17 cellular contexts compared by ENCODE assay signal in the genomic region with DNA sequence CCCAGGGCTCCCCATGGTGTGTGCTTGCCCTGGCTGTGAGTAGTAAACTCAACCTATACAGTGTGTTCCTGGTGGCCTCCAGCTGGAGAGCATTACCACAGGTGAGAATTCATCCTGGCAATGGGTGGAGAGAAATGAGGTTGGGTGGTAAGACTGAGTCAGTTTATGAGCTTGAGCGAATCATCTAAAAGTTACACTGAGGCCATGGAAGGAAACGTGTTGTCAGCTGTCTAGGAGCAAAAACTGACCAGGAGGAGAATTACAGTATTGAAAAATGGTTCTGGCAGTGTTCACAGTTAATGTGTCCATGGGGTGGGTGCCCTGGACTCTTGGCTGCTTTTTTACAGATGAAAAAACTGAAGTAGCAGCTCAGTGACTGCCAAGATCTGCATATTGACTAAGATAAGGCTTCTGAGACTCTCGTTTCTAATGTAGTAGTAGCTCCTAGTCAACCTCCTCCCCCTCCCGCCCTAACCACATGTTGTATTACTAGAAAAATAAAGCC.
DNase-seq lines count a peak whose midpoint lies in the region; ATAC-seq, FAIRE-seq and TF ChIP-seq lines count a peak whose summit lies in the region.
"Had no signal": no experiment of that assay in that cellular context is flagged by ENCODE, and none has a peak within 500 bp of the region (broad histone marks: within the 10 kb centered on the region; RNA-seq: fewer than 3 reads in every experiment).

No MANE protein-coding gene starts in this region.

- H3K27me3 ChIP-seq in keratinocyte (ENCODE audit: control insufficient read depth, extremely low read depth, insufficient read depth, low read length): no peaks in the 10 kb centered on the region
- no peaks in the 10 kb centered on the region for H3K27me3 ChIP-seq in CD8-positive, alpha-beta memory T cell (ENCODE audit: insufficient read depth, low read length, poor library complexity, severe bottlenecking)
- H3K27me3 ChIP-seq: dorsolateral prefrontal cortex, heart left ventricle, tibial nerve had no signal

- ATAC-seq in activated naive CD4-positive, alpha-beta T cell treated with anti-CD3 and anti-CD28 coated beads, Interleukin-2, amount 50 U/mL, for 72 hours: peak; percentile 73 to 79
- ATAC-seq in stimulated activated naive CD8-positive, alpha-beta T cell treated with anti-CD3 and anti-CD28 coated beads, Interleukin-15, amount 100 ng/mL, for 72 hours: peak; percentile 70
- no peak for ATAC-seq in HG03460 (IDR thresholded peaks at IDR 0.05; ENCODE audit: unreplicated experiment)

- no peaks in the 10 kb centered on the region for H3K9me3 ChIP-seq in keratinocyte (ENCODE audit: control insufficient read depth, low read depth, low read length)
- no peaks in the 10 kb centered on the region for H3K9me3 ChIP-seq in CD8-positive, alpha-beta memory T cell (ENCODE audit: low read length)
- H3K9me3 ChIP-seq: heart left ventricle, tibial nerve had no signal

- H3K36me3 ChIP-seq in keratinocyte (ENCODE audit: control insufficient read depth in 2 of 2, extremely low read depth in 1 of 2, insufficient read depth in 2 of 2, low read length in 2 of 2): no peaks in the 10 kb centered on the region
- no peaks in the 10 kb centered on the region for H3K36me3 ChIP-seq in CD8-positive, alpha-beta memory T cell (ENCODE audit: insufficient read depth, low read length)
- H3K36me3 ChIP-seq: heart left ventricle, tibial nerve had no signal

- H3K4me1 Mint-ChIP-seq in activated naive CD4-positive, alpha-beta T cell treated with anti-CD3 and anti-CD28 coated beads for 36 hours (ENCODE audit: low read depth): peaks cover 64% of the 10 kb centered on the region
- peaks cover 66% of the 10 kb centered on the region for H3K4me1 Mint-ChIP-seq in stimulated activated naive CD8-positive, alpha-beta T cell treated with anti-CD3 and anti-CD28 coated beads, Interleukin-15, amount 100 ng/mL, for 72 hours
- peaks cover 17 to 25% (median 21%) of the 10 kb centered on the region in 3 donors for H3K4me1 Mint-ChIP-seq in CD8-positive, alpha-beta memory T cell

- no peaks in the 10 kb centered on the region for H3K27me3 Mint-ChIP-seq in activated naive CD4-positive, alpha-beta T cell treated with anti-CD3 and anti-CD28 coated beads for 36 hours (ENCODE audit: low read depth)
- H3K27me3 Mint-ChIP-seq in stimulated activated naive CD8-positive, alpha-beta T cell treated with anti-CD3 and anti-CD28 coated beads, Interleukin-15, amount 100 ng/mL, for 72 hours: no peaks in the 10 kb centered on the region
- H3K27me3 Mint-ChIP-seq in CD8-positive, alpha-beta memory T cell: no peaks in the 10 kb centered on the region

- dilution Hi-C loops in keratinocyte (cut with MboI; ENCODE audit: extremely low pct_ligation_motif_present, low sequenced_read_pairs): no loop called here

- no peak overlapping the region for H3K9ac ChIP-seq in keratinocyte (ENCODE audit: control insufficient read depth, extremely low read depth, insufficient read depth, low read length)
- H3K9ac ChIP-seq: parathyroid adenoma had no signal

- H3K79me2 ChIP-seq in keratinocyte (ENCODE audit: control insufficient read depth, insufficient read depth, low read length): no peaks in the 10 kb centered on the region
- H3K79me2 ChIP-seq: parathyroid adenoma had no signal

- peak overlapping the region; percentile 59 for H3K27ac Mint-ChIP-seq in activated naive CD4-positive, alpha-beta T cell treated with anti-CD3 and anti-CD28 coated beads for 36 hours
- peak overlapping the region; percentile 2 to 79 for H3K27ac Mint-ChIP-seq in activated naive CD4-positive, alpha-beta T cell treated with anti-CD3 and anti-CD28 coated beads, Interleukin-2, amount 50 U/mL, for 72 hours
- peak overlapping the region; percentile 4 to 77 for H3K27ac Mint-ChIP-seq in stimulated activated naive CD8-positive, alpha-beta T cell treated with anti-CD3 and anti-CD28 coated beads, Interleukin-15, amount 100 ng/mL, for 72 hours
- H3K27ac Mint-ChIP-seq in CD8-positive, alpha-beta memory T cell: peak overlapping the region in 1 of 8 donors; percentile 39

- H3K4me3 ChIP-seq in keratinocyte (ENCODE audit: control insufficient read depth in 2 of 3, extremely low read depth in 1 of 3, insufficient read depth in 2 of 3, low read depth in 1 of 3, low read length in 3 of 3): no peak overlapping the region
- H3K4me3 ChIP-seq in CD8-positive, alpha-beta memory T cell (ENCODE audit: low read length): no peak overlapping the region
- H3K4me3 ChIP-seq: dorsolateral prefrontal cortex, heart left ventricle, lung, PC-9, tibial nerve had no signal

- no peaks in the 10 kb centered on the region for H3K36me3 Mint-ChIP-seq in activated naive CD4-positive, alpha-beta T cell treated with anti-CD3 and anti-CD28 coated beads for 36 hours (ENCODE audit: low read depth)
- peaks cover 6 to 13% of the 10 kb centered on the region in 2 donors for H3K36me3 Mint-ChIP-seq in activated naive CD4-positive, alpha-beta T cell treated with anti-CD3 and anti-CD28 coated beads, Interleukin-2, amount 50 U/mL, for 72 hours
- H3K36me3 Mint-ChIP-seq in CD8-positive, alpha-beta memory T cell: peaks cover 0 to 3% (median 0%) of the 10 kb centered on the region in 3 donors

- no peak overlapping the region for H3K4me3 Mint-ChIP-seq in activated naive CD4-positive, alpha-beta T cell treated with anti-CD3 and anti-CD28 coated beads for 36 hours
- H3K4me3 Mint-ChIP-seq in stimulated activated naive CD8-positive, alpha-beta T cell treated with anti-CD3 and anti-CD28 coated beads, Interleukin-15, amount 100 ng/mL, for 72 hours: peak overlapping the region in 1 of 2 donors; percentile 1
- H3K4me3 Mint-ChIP-seq in CD8-positive, alpha-beta memory T cell: no peak overlapping the region

- CTCF ChIA-PET in activated naive CD4-positive, alpha-beta T cell treated with anti-CD3 and anti-CD28 coated beads for 36 hours (lab: Charles Lee): interaction anchor here (0.5 to 2.4 kb wide), 8 partner anchors 9 to 116 kb away, joined by 3 to 10 read pairs (median 4); no protein-coding TSS in a partner anchor
- CTCF ChIA-PET in CD8-positive, alpha-beta memory T cell (lab: Charles Lee): interaction anchor here (1.1 kb wide), 1 partner anchor 116 kb away, joined by 3 read pairs; no protein-coding TSS in a partner anchor

- no peak overlapping the region for H3K4me2 ChIP-seq in keratinocyte (ENCODE audit: control insufficient read depth, extremely low read depth, insufficient read depth, low read depth, low read length)
- H3K4me2 ChIP-seq: PC-9 had no signal

- TF ChIP-seq CTCF in keratinocyte (optimal IDR thresholded peaks at IDR 0.05 in 1 of 3, IDR thresholded peaks at IDR 0.05 in 1 of 3, conservative IDR thresholded peaks at IDR 0.05 in 1 of 3; ENCODE audit: extremely low read depth in 1 of 3, insufficient read depth in 2 of 3, low read length in 3 of 3): no peak

- peaks cover 42% of the 10 kb centered on the region for H3K4me1 ChIP-seq in keratinocyte (ENCODE audit: control insufficient read depth, extremely low read depth, insufficient read depth, low read length)
- peaks cover 30% of the 10 kb centered on the region for H3K4me1 ChIP-seq in CD8-positive, alpha-beta memory T cell (ENCODE audit: insufficient read depth, low read length)
- H3K4me1 ChIP-seq: parathyroid adenoma had no signal

- H2AFZ ChIP-seq in keratinocyte (ENCODE audit: control insufficient read depth, low read length): peak overlapping the region; percentile 7
- H2AFZ ChIP-seq: parathyroid adenoma, PC-9 had no signal

- H3K9me3 Mint-ChIP-seq in activated naive CD4-positive, alpha-beta T cell treated with anti-CD3 and anti-CD28 coated beads for 36 hours: no peaks in the 10 kb centered on the region
- H3K9me3 Mint-ChIP-seq in activated naive CD4-positive, alpha-beta T cell treated with anti-CD3 and anti-CD28 coated beads, Interleukin-2, amount 50 U/mL, for 72 hours: peaks cover 5 to 20% of the 10 kb centered on the region in 2 donors
- no peaks in the 10 kb centered on the region for H3K9me3 Mint-ChIP-seq in stimulated activated naive CD8-positive, alpha-beta T cell treated with anti-CD3 and anti-CD28 coated beads, Interleukin-15, amount 100 ng/mL, for 72 hours
- no peaks in the 10 kb centered on the region for H3K9me3 Mint-ChIP-seq in CD8-positive, alpha-beta memory T cell

- intact Hi-C loops in activated naive CD4-positive, alpha-beta T cell treated with anti-CD3 and anti-CD28 coated beads for 36 hours (cut with micrococcal nuclease): no loop called here

- no peaks in the 10 kb centered on the region for H4K20me1 ChIP-seq in keratinocyte (ENCODE audit: control insufficient read depth, extremely low read depth, insufficient read depth, low read length)

- DNase-seq in activated naive CD4-positive, alpha-beta T cell treated with anti-CD3 and anti-CD28 coated beads for 36 hours: peak; percentile 76
- no peak for DNase-seq in activated naive CD4-positive, alpha-beta T cell treated with Interleukin-2 at 50 U/mL for 16 hours
- no peak for DNase-seq in activated naive CD4-positive, alpha-beta T cell treated with anti-CD3 and anti-CD28 coated beads, Interleukin-2, amount 50 U/mL, for 72 hours (ENCODE audit: low spot score in 2 of 2)
- DNase-seq in keratinocyte (ENCODE audit: low read depth, low spot score): no peak
- DNase-seq in stimulated activated naive CD8-positive, alpha-beta T cell treated with anti-CD3 and anti-CD28 coated beads, Interleukin-15, amount 100 ng/mL, for 72 hours: peak in 1 of 2 donors; percentile 36
- no peak for DNase-seq in CD8-positive, alpha-beta memory T cell
- DNase-seq in GF-D8 (lab: John Stamatoyannopoulos, UW): no peak
- DNase-seq: dorsolateral prefrontal cortex, NCI-H2171, PC-9 had no signal

- no peaks in the 10 kb centered on the region for H3K9me1 ChIP-seq in keratinocyte (ENCODE audit: control insufficient read depth, extremely low read depth, insufficient read depth, low read length)

- POLR2A ChIA-PET in CD8-positive, alpha-beta memory T cell (lab: Charles Lee): interaction anchor here (0.6 kb wide), 1 partner anchor 70 kb away, joined by 12 read pairs; no protein-coding TSS in a partner anchor

- peak overlapping the region; percentile 15 for H3K27ac ChIP-seq in keratinocyte (ENCODE audit: control insufficient read depth, insufficient read depth, low read length)
- H3K27ac ChIP-seq in CD8-positive, alpha-beta memory T cell (ENCODE audit: low read depth, low read length): no peak overlapping the region
- H3K27ac ChIP-seq: dorsolateral prefrontal cortex, parathyroid adenoma, PC-9, tibial nerve had no signal

- peak; percentile 34 for FAIRE-seq in keratinocyte (lab: Jason Lieb, UNC)
- FAIRE-seq: G401.6, TTC549 had no signal
